ENCODE assay signal across 26 cellular contexts in genomic region chr22:49737101-49737551, GRCh38.
"Had no signal": no experiment of that assay in that cellular context is flagged by ENCODE, and none has a peak within 500 bp of the region (broad histone marks: within the 10 kb centered on the region; RNA-seq: fewer than 3 reads in every experiment).

No MANE protein-coding gene starts in this region.

- H3K27ac Mint-ChIP-seq: activated B cell treated with CpG ODN at 0.5 μM for 24 hours; activated naive CD4-positive, alpha-beta T cell treated with anti-CD3 and anti-CD28 coated beads for 36 hours; activated naive CD8-positive, alpha-beta T cell treated with anti-CD3 and anti-CD28 coated beads for 36 hours; activated T-helper 1 cell treated with anti-CD3 and anti-CD28 coated beads, Interleukin-12 subunit alpha, Interleukin-12 subunit beta, Interleukin-2, Interleukin-4 antibody, amounts not matched to agents 30 ng/mL and 10 ng/mL and 1 ng/mL, durations not matched to agents 14 hours and 24 hours and 36 hours; mesothelial cell of epicardium; nephron progenitor cell; T-helper 2 cell treated with Interferon-gamma antibody and Interleukin-4, amounts not matched to agents 5 μg/mL and 100 μg/mL, for 36 hours had no signal

- FAIRE-seq: pancreas had no signal

- H3K9me3 Mint-ChIP-seq: activated T-helper 1 cell treated with anti-CD3 and anti-CD28 coated beads, Interleukin-12 subunit alpha, Interleukin-12 subunit beta, Interleukin-2, Interleukin-4 antibody, amounts not matched to agents 30 ng/mL and 10 ng/mL and 1 ng/mL, durations not matched to agents 14 hours and 24 hours and 36 hours had no signal

- H3K4me3 Mint-ChIP-seq: activated B cell treated with CpG ODN at 0.5 μM for 24 hours; activated naive CD4-positive, alpha-beta T cell treated with anti-CD3 and anti-CD28 coated beads for 36 hours; activated naive CD8-positive, alpha-beta T cell treated with anti-CD3 and anti-CD28 coated beads for 36 hours; activated T-helper 1 cell treated with anti-CD3 and anti-CD28 coated beads, Interleukin-12 subunit alpha, Interleukin-12 subunit beta, Interleukin-2, Interleukin-4 antibody, amounts not matched to agents 30 ng/mL and 10 ng/mL and 1 ng/mL, durations not matched to agents 14 hours and 24 hours and 36 hours; mesothelial cell of epicardium; naive B cell; nephron progenitor cell; T-helper 2 cell treated with Interferon-gamma antibody and Interleukin-4, amounts not matched to agents 5 μg/mL and 100 μg/mL, for 36 hours had no signal

- ATAC-seq: esophagus mucosa, foreskin keratinocyte, heart right ventricle, pancreas had no signal

- H3K4me1 Mint-ChIP-seq: activated B cell treated with CpG ODN at 0.5 μM for 24 hours, mesothelial cell of epicardium, nephron progenitor cell had no signal

- H3K4me3 ChIP-seq: adrenal gland, ascending aorta, heart right ventricle, left ventricle myocardium inferior, pancreas, right atrium auricular region, tibial nerve, uterus had no signal

- H3K36me3 Mint-ChIP-seq: activated naive CD8-positive, alpha-beta T cell treated with anti-CD3 and anti-CD28 coated beads for 36 hours; mesothelial cell of epicardium had no signal

- H3K27me3 ChIP-seq: ascending aorta, brain microvascular endothelial cell, foreskin keratinocyte, right atrium auricular region, tibial nerve, uterus had no signal

- DNase-seq: activated B cell treated with CpG ODN at 0.5 μM for 24 hours; activated CD4-positive, alpha-beta T cell treated with anti-CD3 and anti-CD28 coated beads for 4 hours; activated CD4-positive, alpha-beta T cell treated with anti-CD3 and anti-CD28 coated beads, Interleukin-2, amount 50 U/mL, for 48 hours; activated effector memory CD4-positive, alpha-beta T cell treated with anti-CD3 and anti-CD28 coated beads, Interleukin-2, amount 50 U/mL, for 16 hours; activated naive CD4-positive, alpha-beta T cell treated with anti-CD3 and anti-CD28 coated beads for 36 hours; activated naive CD8-positive, alpha-beta T cell treated with anti-CD3 and anti-CD28 coated beads for 36 hours; brain microvascular endothelial cell; cortex of kidney; foreskin keratinocyte; heart right ventricle; left ventricle myocardium inferior; naive B cell; nephron progenitor cell; stimulated activated CD4-positive, alpha-beta T cell treated with anti-CD3 and anti-CD28 coated beads, Interleukin-15, amount 100 ng/mL, for 24 hours; stimulated activated naive CD4-positive, alpha-beta T cell; T-helper 1 cell; uterus had no signal

- H3K27ac ChIP-seq: adrenal gland, ascending aorta, brain microvascular endothelial cell, foreskin keratinocyte, heart right ventricle, left ventricle myocardium inferior, pancreas, right atrium auricular region, tibial nerve, uterus had no signal

- H3K4me1 ChIP-seq: adrenal gland, ascending aorta, foreskin keratinocyte, heart right ventricle, left ventricle myocardium inferior, pancreas, right atrium auricular region, tibial nerve, uterus had no signal

- H3K36me3 ChIP-seq: adrenal gland, ascending aorta, brain microvascular endothelial cell, heart right ventricle, left ventricle myocardium inferior, pancreas, right atrium auricular region, tibial nerve, uterus had no signal

- H3K9me3 ChIP-seq: adrenal gland, pancreas, uterus had no signal
